9 cellular contexts compared by ENCODE assay signal in the genomic region with DNA sequence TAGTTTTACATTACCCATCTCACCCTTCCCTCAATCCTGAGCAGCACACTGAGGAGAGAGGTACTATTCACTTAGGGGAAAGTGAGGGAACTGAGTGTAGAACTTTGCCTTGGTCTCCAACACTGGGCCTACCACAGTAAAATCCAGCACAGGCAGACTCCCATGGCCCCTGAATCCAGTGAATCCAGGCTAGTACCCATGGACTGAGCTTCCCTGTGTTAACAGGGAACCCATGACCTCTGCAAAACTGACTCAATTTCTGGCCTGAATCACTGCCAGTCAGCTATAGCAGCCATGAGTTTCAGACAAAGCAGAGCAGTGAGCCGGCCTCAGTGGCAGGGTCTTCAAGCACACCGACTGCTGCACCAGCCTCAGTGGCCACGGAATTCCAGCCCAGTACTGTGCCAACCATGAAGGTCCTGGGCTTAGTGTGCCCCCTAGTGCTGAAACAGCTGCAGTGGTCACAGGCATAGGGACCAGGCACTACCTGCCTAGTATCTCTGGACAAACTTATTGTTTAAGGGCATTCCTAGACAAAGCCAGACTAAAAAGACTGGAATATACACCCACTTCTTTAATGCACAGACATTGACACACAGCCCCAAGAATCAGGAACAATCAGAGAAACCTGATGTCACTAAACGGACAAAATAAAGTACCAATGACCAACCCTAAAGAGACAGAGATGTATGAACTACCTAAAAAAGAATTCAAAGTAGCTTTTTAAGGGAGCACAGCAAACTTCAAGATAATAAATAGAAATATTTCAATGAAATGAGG.
A peak's percentile ranks its signal among the peaks of the same experiment; 100 is the strongest.
DNase-seq lines count a peak whose midpoint lies in the region; ATAC-seq, FAIRE-seq and TF ChIP-seq lines count a peak whose summit lies in the region.
"Had no signal": no experiment of that assay in that cellular context is flagged by ENCODE, and none has a peak within 500 bp of the region (broad histone marks: within the 10 kb centered on the region; RNA-seq: fewer than 3 reads in every experiment).

No MANE protein-coding gene starts in this region.

- peak overlapping the region; percentile 40 for H3K27ac Mint-ChIP-seq in activated T-cell treated with anti-CD3 and anti-CD28 coated beads, Interleukin-2, amount 50 U/mL, for 72 hours
- H3K27ac Mint-ChIP-seq: effector memory CD8-positive, alpha-beta T cell had no signal

- H3K9me3 Mint-ChIP-seq in activated T-cell treated with anti-CD3 and anti-CD28 coated beads, Interleukin-2, amount 50 U/mL, for 72 hours, result peaks cover 4 to 5% of the 10 kb centered on the region in 2 donors

- H3K27me3 Mint-ChIP-seq in activated T-cell treated with anti-CD3 and anti-CD28 coated beads, Interleukin-2, amount 50 U/mL, for 72 hours (ENCODE audit: low read depth), result no peaks in the 10 kb centered on the region

- peak; percentile 46; the same call in 1 of the 2 replicates for TF ChIP-seq RAD21 in HepG2 (CRISPR knock-in tag; IDR thresholded peaks at IDR 0.05)

- POLR2A ChIA-PET in HepG2 (lab: Yijun Ruan, JAX), result no interaction called here

- no peaks in the 10 kb centered on the region for H4K20me1 ChIP-seq in HepG2 (ENCODE audit: insufficient read depth, low read length)

- ATAC-seq in activated T-cell treated with anti-CD3 and anti-CD28 coated beads, Interleukin-2, amount 50 U/mL, for 72 hours (replicated peaks in 1 of 2), result peak; percentile 49 to 61
- peak; percentile 93 for ATAC-seq in HepG2
- ATAC-seq in Right ventricle myocardium inferior, result no peak
- no peak for ATAC-seq in HG03354 (IDR thresholded peaks at IDR 0.05; ENCODE audit: poor library complexity, severe bottlenecking, unreplicated experiment)
- ATAC-seq: effector memory CD8-positive, alpha-beta T cell had no signal

- H3K4me1 Mint-ChIP-seq in activated T-cell treated with anti-CD3 and anti-CD28 coated beads, Interleukin-2, amount 50 U/mL, for 72 hours (ENCODE audit: low read depth), result no peaks in the 10 kb centered on the region

- TF ChIP-seq CTCF in HepG2 (CRISPR knock-in tag; IDR thresholded peaks at IDR 0.05), result peak; percentile 76

- no peak overlapping the region for H3K27ac ChIP-seq in HepG2 (ENCODE audit: extremely low read length, insufficient read depth, low read length)

- H3K4me1 ChIP-seq in HepG2 (ENCODE audit: insufficient read depth, low read length), result no peaks in the 10 kb centered on the region

- DNase-seq in GM03348 (ENCODE audit: low spot score), result peak; percentile 17
- peak; percentile 44 for DNase-seq in HT1080 (ENCODE audit: low read depth)
- peak; percentile 15 to 23 for DNase-seq in activated T-cell treated with anti-CD3 and anti-CD28 coated beads, Interleukin-2, amount 50 U/mL, for 72 hours
- peak; percentile 16 for DNase-seq in HepG2 (ENCODE audit: low spot score)
- no peak for DNase-seq in T1000 (lab: John Stamatoyannopoulos, UW)
- DNase-seq in stimulated activated naive CD4-positive, alpha-beta T cell (lab: John Stamatoyannopoulos, UW), result no peak
- DNase-seq in Right ventricle myocardium inferior (ENCODE audit: missing footprints), result no peak

- no peak overlapping the region for H3K4me3 ChIP-seq in HepG2 (replicated peaks in 1 of 3; ENCODE audit: insufficient read depth in 1 of 3, low read depth in 2 of 3, low read length in 3 of 3)

- no peak overlapping the region for H3K4me2 ChIP-seq in HepG2 (ENCODE audit: low read depth, low read length)

- no peak overlapping the region for H3K9ac ChIP-seq in HepG2 (ENCODE audit: insufficient read depth, low read depth, low read length)

- TF ChIP-seq POLR2A in HepG2 (IDR thresholded peaks at IDR 0.05; ENCODE audit: insufficient read depth in 1 of 2, low read depth in 2 of 2, low read length in 2 of 2), result no peak

- intact Hi-C loops in HepG2 (cut with micrococcal nuclease; ENCODE audit: unreplicated experiment), result loop anchor here (2.0 kb wide), 1 partner anchor 474 kb away; no protein-coding TSS in a partner anchor
- intact Hi-C loops in Right ventricle myocardium inferior (cut with DNase I), result no loop called here

- no peak for FAIRE-seq in HepG2 (lab: Jason Lieb, UNC)

- H2AFZ ChIP-seq in HepG2 (ENCODE audit: low read length), result no peak overlapping the region

- peaks cover 7 to 8% of the 10 kb centered on the region in 2 donors for H3K36me3 Mint-ChIP-seq in activated T-cell treated with anti-CD3 and anti-CD28 coated beads, Interleukin-2, amount 50 U/mL, for 72 hours (ENCODE audit: insufficient read depth in 2 of 2)

- H3K27me3 ChIP-seq in HepG2 (ENCODE audit: control insufficient read depth in 1 of 2, insufficient read depth in 2 of 2, low read length in 2 of 2), result no peaks in the 10 kb centered on the region

- no peaks in the 10 kb centered on the region for H3K36me3 ChIP-seq in HepG2 (replicated peaks in 1 of 2; ENCODE audit: control insufficient read depth in 1 of 2, insufficient read depth in 2 of 2, low read length in 2 of 2)

- TF ChIP-seq EP300 in HepG2 (IDR thresholded peaks at IDR 0.05; ENCODE audit: low read depth in 2 of 2, low read length in 2 of 2) (no peak), HepG2 (CRISPR knock-in tag; IDR thresholded peaks at IDR 0.05; ENCODE audit: borderline replicate concordance) (no peak)

- in situ Hi-C loops in HepG2 (cut with HindIII; ENCODE audit: extremely low pct_ligation_motif_present, low pct_unique_long_range_greater_than_20kb), result loop anchor here (25.0 kb wide), 1 partner anchor 456 kb away; no protein-coding TSS in a partner anchor

- 21% methylated on average over 1 of the region's 4 CpGs for WGBS in HepG2 (ENCODE audit: low lambda C conversion rate)

- no TSS peak for BruUV-seq in HepG2 (replicated peaks; lab: Mats Ljungman, UMichigan)

- peaks cover 7% of the 10 kb centered on the region for H3K9me3 ChIP-seq in HepG2 (ENCODE audit: low read length)

- no peaks in the 10 kb centered on the region for H3K79me2 ChIP-seq in HepG2 (ENCODE audit: insufficient read depth, low read length)

- H3K4me3 Mint-ChIP-seq in activated T-cell treated with anti-CD3 and anti-CD28 coated beads, Interleukin-2, amount 50 U/mL, for 72 hours, result no peak overlapping the region
- H3K4me3 Mint-ChIP-seq: effector memory CD8-positive, alpha-beta T cell had no signal

- CTCF ChIA-PET in HepG2 (lab: Yijun Ruan, JAX; ENCODE audit: low intra/inter-chr PET ratio, low total read pairs), result interaction anchor here (1.6 kb wide), 1 partner anchor 474 kb away, joined by 4 read pairs; no protein-coding TSS in a partner anchor

TF ChIP-seq in HepG2, 621 proteins besides CTCF, POLR2A, EP300 and RAD21:
- peak; percentile 24; the same call in 1 of the 2 replicates for TF ChIP-seq ZNF253 (CRISPR knock-in tag; IDR thresholded peaks at IDR 0.05; ENCODE audit: borderline replicate concordance)
- no peak for TF ChIP-seq ZNF552 (CRISPR knock-in tag; IDR thresholded peaks at IDR 0.05; ENCODE audit: borderline replicate concordance)
- peak; percentile 83 for TF ChIP-seq STAG1 (CRISPR knock-in tag; IDR thresholded peaks at IDR 0.05)
TF ChIP-seq in HepG2: peak in this region for 2.

Comparison
In these comparisons a context has a peak if more than half of its experiments do, and no peak if none do; other contexts are left out.
1. DNase-seq: peak in GM03348 (single experiment), HT1080 (single experiment), activated T-cell treated with anti-CD3 and anti-CD28 coated beads, Interleukin-2, amount 50 U/mL, for 72 hours (2 of 2) and HepG2 (single experiment); none in T1000 (single experiment), stimulated activated naive CD4-positive, alpha-beta T cell (0 of 6) and Right ventricle myocardium inferior (single experiment).
2. ATAC-seq: peak in activated T-cell treated with anti-CD3 and anti-CD28 coated beads, Interleukin-2, amount 50 U/mL, for 72 hours (2 of 2) and HepG2 (single experiment); none in Right ventricle myocardium inferior (single experiment) and HG03354 (single experiment).